30 cellular contexts compared by ENCODE assay signal in genomic region chr17:1112875-1113274, GRCh38.
A peak's percentile ranks its signal among the peaks of the same experiment; 100 is the strongest.
DNase-seq lines count a peak whose midpoint lies in the region; FAIRE-seq and TF ChIP-seq lines count a peak whose summit lies in the region.
"Had no signal": no experiment of that assay in that cellular context is flagged by ENCODE, and none has a peak within 500 bp of the region (broad histone marks: within the 10 kb centered on the region; RNA-seq: fewer than 3 reads in every experiment).

No MANE protein-coding gene starts in this region.

- TF ChIP-seq EP300 in H1 (IDR thresholded peaks at IDR 0.05; ENCODE audit: borderline replicate concordance in 1 of 2, low read depth in 2 of 2, low read length in 2 of 2) (no peak), tibial nerve (IDR thresholded peaks at IDR 0.05) (no peak)

- peaks cover 9% of the 10 kb centered on the region; the same call in 1 of the 2 replicates for H4K20me1 ChIP-seq in Karpas-422 (ENCODE audit: insufficient read depth, low read depth, low read length)
- H4K20me1 ChIP-seq in H1 (replicated peaks in 1 of 2; ENCODE audit: control insufficient read depth in 1 of 2, insufficient read depth in 2 of 2, low read length in 2 of 2): peaks cover 0 to 5% of the 10 kb centered on the region in 2 experiments

- H3K23me2 ChIP-seq in H1 (ENCODE audit: low read depth, low read length): peaks cover 12% of the 10 kb centered on the region; the same call in 1 of the 2 replicates

- H3K9me2 ChIP-seq in Karpas-422 (replicated peaks; ENCODE audit: insufficient read depth, low read length): no peaks in the 10 kb centered on the region

- no peak overlapping the region for H2BK120ac ChIP-seq in H1 (replicated peaks; ENCODE audit: low read depth, low read length)
- no peak overlapping the region for H2BK120ac ChIP-seq in trophoblast cell (ENCODE audit: insufficient read depth, low read length, poor library complexity)

- H3K18ac ChIP-seq in H1 (ENCODE audit: extremely low read depth, low read length): no peak overlapping the region
- no peak overlapping the region for H3K18ac ChIP-seq in trophoblast cell (ENCODE audit: low read length)

- H2BK20ac ChIP-seq in H1 (ENCODE audit: low read length): no peak overlapping the region

- FAIRE-seq in H1 (lab: Jason Lieb, UNC): no peak
- FAIRE-seq: D721Med, endothelial cell of umbilical vein, GM18507, GM19239 had no signal

- POLR2A ChIA-PET in H1 (lab: Charles Lee; ENCODE audit: partially characterized antibody): no interaction called here

- no peak overlapping the region for H3K14ac ChIP-seq in H1 (ENCODE audit: insufficient read length)
- H3K14ac ChIP-seq in trophoblast cell (ENCODE audit: low read length): no peak overlapping the region

- H3K23ac ChIP-seq in H1 (ENCODE audit: insufficient read length) (no peak overlapping the region), trophoblast cell (ENCODE audit: low read length) (no peak overlapping the region)

- no peak overlapping the region for H3K27ac ChIP-seq in Karpas-422 (ENCODE audit: low read length)
- H3K27ac ChIP-seq in H1 (ENCODE audit: low read depth, low read length): no peak overlapping the region
- H3K27ac ChIP-seq in trophoblast cell (ENCODE audit: low read depth, low read length): no peak overlapping the region
- peak overlapping the region in 1 of 4 donors; percentile 92 for H3K27ac ChIP-seq in tibial nerve
- H3K27ac ChIP-seq: uterus had no signal

- H3K36me3 ChIP-seq in Karpas-422 (ENCODE audit: insufficient read depth, low read length) (no peaks in the 10 kb centered on the region; the same call in 1 of the 2 replicates), H1 (ENCODE audit: control insufficient read depth in 2 of 4, insufficient read depth in 4 of 4, low read length in 3 of 4) (no peaks in the 10 kb centered on the region), trophoblast cell (ENCODE audit: control insufficient read depth in 1 of 2, insufficient read depth in 2 of 2, low read length in 2 of 2) (no peaks in the 10 kb centered on the region), tibial nerve (no peaks in the 10 kb centered on the region)
- H3K36me3 ChIP-seq: adrenal gland, suprapubic skin, uterus had no signal

- H3K79me1 ChIP-seq in H1 (ENCODE audit: low read depth, low read length) (peaks cover 2% of the 10 kb centered on the region; the same call in 1 of the 2 replicates), trophoblast cell (ENCODE audit: low read length) (peaks cover 21% of the 10 kb centered on the region)

- no peak overlapping the region for H4K5ac ChIP-seq in H1 (ENCODE audit: insufficient read length, low read depth, low read length)

- H3K27me3 ChIP-seq in Karpas-422 (ENCODE audit: low read length) (no peaks in the 10 kb centered on the region), H1 (replicated peaks in 1 of 4; ENCODE audit: control insufficient read depth in 3 of 4, extremely low read depth in 1 of 4, insufficient read depth in 3 of 4, low read length in 3 of 4) (peaks cover 0 to 6% (median 4%) of the 10 kb centered on the region in 4 experiments; a peak in 4 of 7 replicates), trophoblast cell (ENCODE audit: insufficient read depth, low read length) (no peaks in the 10 kb centered on the region), tibial nerve (no peaks in the 10 kb centered on the region)
- H3K27me3 ChIP-seq: adrenal gland, suprapubic skin, uterus had no signal

- no peak for TF ChIP-seq RAD21 in H1 (IDR thresholded peaks at IDR 0.05 in 1 of 2, conservative IDR thresholded peaks at IDR 0.05 in 1 of 2; ENCODE audit: low read depth in 2 of 2, low read length in 2 of 2)

- H3K9ac ChIP-seq in Karpas-422 (ENCODE audit: low read length) (no peak overlapping the region), H1 (replicated peaks in 1 of 4; ENCODE audit: extremely low read depth in 1 of 4, low read depth in 3 of 4, low read length in 3 of 4) (no peak overlapping the region), trophoblast cell (ENCODE audit: low read length) (no peak overlapping the region)

- TF ChIP-seq POLR2A in H1 (IDR thresholded peaks at IDR 0.05; ENCODE audit: control extremely low read depth in 1 of 2, low read depth in 2 of 2, low read length in 2 of 2) (no peak), tibial nerve (IDR thresholded peaks at IDR 0.05) (no peak)

- H3K4ac ChIP-seq in H1 (replicated peaks; ENCODE audit: insufficient read length, low read depth, low read length) (no peak overlapping the region), trophoblast cell (ENCODE audit: low read depth, low read length) (no peak overlapping the region)

- no peak overlapping the region for H4K91ac ChIP-seq in H1 (replicated peaks; ENCODE audit: insufficient read length, low read length)
- H4K91ac ChIP-seq in trophoblast cell (ENCODE audit: low read depth, low read length): no peak overlapping the region

- no peak overlapping the region for H2AFZ ChIP-seq in Karpas-422 (ENCODE audit: low read length)
- H2AFZ ChIP-seq in H1 (ENCODE audit: low read length): no peak overlapping the region
- H2AFZ ChIP-seq in trophoblast cell (ENCODE audit: insufficient read depth, low read length, poor library complexity): no peak overlapping the region

- no peak overlapping the region for H3K56ac ChIP-seq in H1 (replicated peaks; ENCODE audit: insufficient read length, low read depth, low read length)

- H4K12ac ChIP-seq in trophoblast cell (ENCODE audit: low read depth, low read length): no peak overlapping the region

- no peak overlapping the region for H3K4me2 ChIP-seq in Karpas-422 (ENCODE audit: low read depth, low read length, poor library complexity, severe bottlenecking)
- no peak overlapping the region for H3K4me2 ChIP-seq in H1 (ENCODE audit: insufficient read depth in 1 of 2, low read depth in 2 of 2, low read length in 2 of 2)
- H3K4me2 ChIP-seq in trophoblast cell (ENCODE audit: low read length): no peak overlapping the region
- H3K4me2 ChIP-seq: smooth muscle cell had no signal

- WGBS in H1 (ENCODE audit: extremely low coverage in 1 of 2, insufficient coverage in 1 of 2, insufficient read length in 1 of 2, insufficient replicate concordance in 2 of 2, low coverage in 1 of 2, low lambda C conversion rate in 2 of 2, missing lambda C conversion rate in 1 of 2), 2 experiments: 83% methylated on average over 10 of the region's 10 CpGs; no CpG with 5 or more reads in 1 of the 2 experiments
- no CpG with 5 or more reads among the region's 10 CpGs for WGBS in trophoblast cell (ENCODE audit: extremely low coverage, insufficient coverage, insufficient read length)
- WGBS in tibial nerve, 2 donors: 76 to 86% methylated on average over 10 of the region's 10 CpGs

- TF ChIP-seq CTCF in H1 (IDR thresholded peaks at IDR 0.05; ENCODE audit: control extremely low read depth in 1 of 3, insufficient read depth in 1 of 3, low read depth in 1 of 3, low read length in 3 of 3): no peak
- no peak for TF ChIP-seq CTCF in tibial nerve (IDR thresholded peaks at IDR 0.05)

- H2AK5ac ChIP-seq in H1 (ENCODE audit: low read depth, low read length) (no peak overlapping the region), trophoblast cell (ENCODE audit: low read length) (no peak overlapping the region)

- peaks cover 64% of the 10 kb centered on the region for H3K79me2 ChIP-seq in Karpas-422 (ENCODE audit: low read length)
- H3K79me2 ChIP-seq in H1 (ENCODE audit: control insufficient read depth in 1 of 2, insufficient read depth in 2 of 2, low read length in 2 of 2): no peaks in the 10 kb centered on the region
- H3K79me2 ChIP-seq in trophoblast cell (ENCODE audit: control insufficient read depth, insufficient read depth, low read length, poor library complexity): peaks cover 11% of the 10 kb centered on the region

- DNase-seq in NCI-H82 (lab: John Stamatoyannopoulos, UW) (peak; percentile 34), NCI-H82 treated with DMSO at 0.1 percent for 48 hours (lab: John Stamatoyannopoulos, UW; ENCODE audit: unreplicated experiment) (no peak), Karpas-422 (peak; percentile 74), H1 (ENCODE audit: low read depth in 1 of 2, low spot score in 2 of 2) (peak in 1 of 2 experiments; percentile 53), trophoblast cell (no peak), OCI-M2 (lab: John Stamatoyannopoulos, UW; ENCODE audit: unreplicated experiment) (no peak), NCI-H1092 treated with DMSO at 0.1 percent for 48 hours (lab: John Stamatoyannopoulos, UW) (no peak), tibial nerve (ENCODE audit: low spot score in 2 of 2) (no peak)
- DNase-seq: 8988T; activated CD4-positive, alpha-beta T cell treated with anti-CD3 and anti-CD28 coated beads for 1 hour; activated CD8-positive, alpha-beta T cell treated with anti-CD3 and anti-CD28 coated beads for 36 hours; activated naive CD4-positive, alpha-beta T cell treated with anti-CD3 and anti-CD28 coated beads, Interleukin-2, amount 10 ng/mL, durations not matched to agents 7 days and 5 days; adrenal gland; CD4-positive, alpha-beta T cell; cerebellar nuclear complex; HCEC 1CT; hippocampal formation; immature natural killer cell; left colon; NCI-H1048; NCI-H1694 treated with DMSO at 0.1 percent for 48 hours; NCI-H510A; stimulated activated naive CD4-positive, alpha-beta T cell; uterus had no signal

- H3K9me3 ChIP-seq in Karpas-422 (ENCODE audit: low read length): no peaks in the 10 kb centered on the region
- H3K9me3 ChIP-seq in H1 (ENCODE audit: insufficient read depth in 2 of 2, low read depth in 1 of 2, low read length in 1 of 2): peaks cover 0 to 4% of the 10 kb centered on the region in 2 experiments; a peak in 1 of 4 replicates
- peaks cover 2% of the 10 kb centered on the region for H3K9me3 ChIP-seq in trophoblast cell (ENCODE audit: insufficient read depth, low read depth, low read length)
- no peaks in the 10 kb centered on the region for H3K9me3 ChIP-seq in tibial nerve
- H3K9me3 ChIP-seq: adrenal gland, suprapubic skin, uterus had no signal

- H2BK15ac ChIP-seq in H1 (ENCODE audit: low read length): no peak overlapping the region

- H2BK5ac ChIP-seq in H1 (ENCODE audit: low read depth, low read length) (no peak overlapping the region), trophoblast cell (ENCODE audit: low read depth, low read length, poor library complexity) (no peak overlapping the region)

- peaks cover 42% of the 10 kb centered on the region for H3K4me1 ChIP-seq in Karpas-422 (ENCODE audit: low read length)
- H3K4me1 ChIP-seq in H1 (replicated peaks in 1 of 4; ENCODE audit: control insufficient read depth in 3 of 4, insufficient read depth in 4 of 4, low read length in 3 of 4): peaks cover 0 to 32% (median 24%) of the 10 kb centered on the region in 4 experiments; a peak in 6 of 7 replicates
- peaks cover 34 to 39% of the 10 kb centered on the region in 2 experiments for H3K4me1 ChIP-seq in trophoblast cell (ENCODE audit: control insufficient read depth in 1 of 2, insufficient read depth in 2 of 2, low read length in 2 of 2)
- peaks cover 0 to 57% (median 45%) of the 10 kb centered on the region in 4 donors for H3K4me1 ChIP-seq in tibial nerve

- H3K4me3 ChIP-seq in Karpas-422 (ENCODE audit: low read length): no peak overlapping the region
- no peak overlapping the region for H3K4me3 ChIP-seq in H1 (ENCODE audit: extremely low read depth in 1 of 4, insufficient read depth in 2 of 4, low read depth in 3 of 4, low read length in 4 of 4)
- peak overlapping the region; percentile 18 for H3K4me3 ChIP-seq in trophoblast cell (ENCODE audit: low read depth, low read length)
- no peak overlapping the region for H3K4me3 ChIP-seq in tibial nerve
- H3K4me3 ChIP-seq: adrenal gland, smooth muscle cell, suprapubic skin, uterus had no signal

- H2BK12ac ChIP-seq in H1 (ENCODE audit: low read depth, low read length) (no peak overlapping the region), trophoblast cell (ENCODE audit: low read length) (no peak overlapping the region)

- H4K8ac ChIP-seq in H1 (ENCODE audit: extremely low read depth, insufficient read depth, low read length) (peak overlapping the region; percentile 63; the same call in 1 of the 2 replicates), trophoblast cell (ENCODE audit: low read depth, low read length) (no peak overlapping the region)

- CTCF ChIA-PET in H1 (lab: Charles Lee; ENCODE audit: partially characterized antibody): interaction anchor here (1.2 to 6.8 kb wide), 2 partner anchors 10 to 35 kb away, joined by 3 to 29 read pairs; no protein-coding TSS in a partner anchor

Comparison
In these comparisons a context has a peak if more than half of its experiments do, and no peak if none do; other contexts are left out.
1. DNase-seq: peak in NCI-H82 (single experiment) and Karpas-422 (single experiment); none in NCI-H82 treated with DMSO at 0.1 percent for 48 hours (single experiment), trophoblast cell (0 of 2), OCI-M2 (single experiment), NCI-H1092 treated with DMSO at 0.1 percent for 48 hours (single experiment) and tibial nerve (0 of 2).